1 cellular context compared by ENCODE assay signal in the genomic region with DNA sequence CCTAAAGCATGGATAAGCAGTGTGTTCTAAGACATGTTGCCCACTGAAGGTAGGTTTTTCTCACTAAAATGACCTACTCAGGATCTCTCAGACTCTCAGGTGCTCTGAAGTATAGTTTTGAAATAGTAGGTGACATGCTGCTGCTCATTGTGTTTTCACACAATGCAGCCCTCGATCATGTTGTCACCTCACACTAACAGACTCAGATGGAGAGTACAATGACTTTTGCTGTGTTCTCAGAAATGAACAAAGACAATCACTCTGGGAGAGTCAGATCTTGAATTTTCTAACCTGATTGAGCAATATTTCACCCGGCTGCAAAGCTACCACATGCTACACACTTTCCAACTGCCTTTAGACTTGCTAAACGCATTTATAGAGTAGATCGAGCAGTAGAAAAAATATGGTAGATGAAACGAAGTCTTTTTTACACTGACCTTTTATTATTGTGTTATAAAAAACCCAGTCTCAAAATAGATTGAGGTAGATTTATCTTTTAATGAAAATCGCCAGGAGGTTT.
TF ChIP-seq lines count a peak whose summit lies in the region.

No MANE protein-coding gene starts in this region.

TF ChIP-seq in GM12878, 131 proteins besides CTCF, POLR2A, EP300 and RAD21:
- no peak for TF ChIP-seq NR2C1 (IDR thresholded peaks at IDR 0.05)
- no peak for TF ChIP-seq HCFC1 (IDR thresholded peaks at IDR 0.05; ENCODE audit: low read length)
- TF ChIP-seq CHD2 (IDR thresholded peaks at IDR 0.05; ENCODE audit: borderline replicate concordance, low read depth, low read length) = no peak
- TF ChIP-seq PML (IDR thresholded peaks at IDR 0.05; ENCODE audit: low read length) = no peak
- TF ChIP-seq SUPT20H (IDR thresholded peaks at IDR 0.05; ENCODE audit: borderline replicate concordance, control insufficient read depth, low read depth, low read length) = no peak
- TF ChIP-seq MYC (IDR thresholded peaks at IDR 0.05; ENCODE audit: insufficient read depth, insufficient read length, insufficient replicate concordance, low read length, severe bottlenecking) = no peak
- TF ChIP-seq FOXK2 (IDR thresholded peaks at IDR 0.05) = no peak
